Comparison of ENCODE assay signal across 34 cellular contexts in genomic region chr6:13184089-13184468, GRCh38.
"Had no signal": no experiment of that assay in that cellular context is flagged by ENCODE, and none has a peak within 500 bp of the region (broad histone marks: within the 10 kb centered on the region; RNA-seq: fewer than 3 reads in every experiment).

No MANE protein-coding gene starts in this region.

- H3K4me3 ChIP-seq: adrenal gland, body of pancreas, cardiac muscle cell had no signal

- H3K27ac Mint-ChIP-seq: activated B cell treated with CpG ODN at 0.5 μM for 24 hours; activated CD4-positive, alpha-beta memory T cell treated with anti-CD3 and anti-CD28 coated beads for 36 hours; activated CD4-positive, alpha-beta T cell treated with anti-CD3 and anti-CD28 coated beads, Interleukin-2, amount 10 ng/mL, durations not matched to agents 24 days and 14 days; activated CD8-positive, alpha-beta T cell treated with anti-CD3 and anti-CD28 coated beads for 36 hours; activated naive CD4-positive, alpha-beta T cell treated with anti-CD3 and anti-CD28 coated beads for 36 hours; activated T-cell treated with anti-CD3 and anti-CD28 coated beads, Interleukin-2, amount 50 U/mL, for 72 hours; activated T-helper 1 cell treated with anti-CD3 and anti-CD28 coated beads, Interleukin-12 subunit alpha, Interleukin-12 subunit beta, Interleukin-2, Interleukin-4 antibody, amounts not matched to agents 30 ng/mL and 10 ng/mL and 1 ng/mL, durations not matched to agents 14 hours and 24 hours and 36 hours; activated T-helper 17 cell treated with anti-CD3 and anti-CD28 coated beads, Interleukin-2, amount 50 U/mL, for 72 hours; T-cell; T-helper 2 cell treated with Interferon-gamma antibody and Interleukin-4, amounts not matched to agents 5 μg/mL and 100 μg/mL, for 36 hours had no signal

- DNase-seq: activated B cell treated with CpG ODN at 0.5 μM for 24 hours; activated CD4-positive, alpha-beta memory T cell treated with anti-CD3 and anti-CD28 coated beads for 36 hours; activated CD4-positive, alpha-beta T cell treated with anti-CD3 and anti-CD28 coated beads for 4 hours; activated CD4-positive, alpha-beta T cell treated with anti-CD3 and anti-CD28 coated beads, Interleukin-2, amount 10 ng/mL, durations not matched to agents 24 days and 14 days; activated CD4-positive, alpha-beta T cell treated with anti-CD3 and anti-CD28 coated beads, Interleukin-2, amount 50 U/mL, for 1 hour; activated CD4-positive, alpha-beta T cell treated with anti-CD3 and anti-CD28 coated beads, Interleukin-2, amount 50 U/mL, for 4 hours; activated CD4-positive, CD25-positive, alpha-beta regulatory T cell treated with anti-CD3 and anti-CD28 coated beads, Interleukin-2, amount 50 U/mL, for 72 hours; activated CD8-positive, alpha-beta memory T cell treated with anti-CD3 and anti-CD28 coated beads, Interleukin-2, amount 50 U/mL, for 4 hours; activated CD8-positive, alpha-beta T cell treated with anti-CD3 and anti-CD28 coated beads for 36 hours; activated effector memory CD4-positive, alpha-beta T cell treated with anti-CD3 and anti-CD28 coated beads, Interleukin-2, amount 50 U/mL, for 16 hours; activated gamma-delta T cell treated with Interleukin-2 at 50 U/mL for 16 hours; activated naive CD4-positive, alpha-beta T cell; activated naive CD4-positive, alpha-beta T cell treated with anti-CD3 and anti-CD28 coated beads, Interleukin-2, amount 50 U/mL, for 16 hours; activated naive CD8-positive, alpha-beta T cell treated with anti-CD3 and anti-CD28 coated beads for 36 hours; activated T-cell treated with anti-CD3 and anti-CD28 coated beads for 4 hours; activated T-cell treated with anti-CD3 and anti-CD28 coated beads, Interleukin-2, amount 50 U/mL, for 1 hour; activated T-cell treated with anti-CD3 and anti-CD28 coated beads, Interleukin-2, amount 50 U/mL, for 4 hours; activated T-cell treated with anti-CD3 and anti-CD28 coated beads, Interleukin-2, amount 50 U/mL, for 72 hours; adrenal gland; amniotic stem cell; aorta; body of pancreas; cerebellar nuclear complex; T-cell; T-helper 2 cell; T-helper 9 cell had no signal

- H3K9me3 ChIP-seq: adrenal gland, body of pancreas had no signal

- H3K9me3 Mint-ChIP-seq: activated B cell treated with CpG ODN at 0.5 μM for 24 hours; activated CD4-positive, alpha-beta memory T cell treated with anti-CD3 and anti-CD28 coated beads for 36 hours; activated CD4-positive, alpha-beta T cell treated with anti-CD3 and anti-CD28 coated beads, Interleukin-2, amount 10 ng/mL, durations not matched to agents 24 days and 14 days; activated CD8-positive, alpha-beta T cell treated with anti-CD3 and anti-CD28 coated beads for 36 hours; activated naive CD4-positive, alpha-beta T cell treated with anti-CD3 and anti-CD28 coated beads for 36 hours; activated naive CD4-positive, alpha-beta T cell treated with anti-CD3 and anti-CD28 coated beads, Interleukin-2, amount 50 U/mL, for 72 hours; activated naive CD8-positive, alpha-beta T cell treated with anti-CD3 and anti-CD28 coated beads for 36 hours; activated T-cell treated with anti-CD3 and anti-CD28 coated beads, Interleukin-2, amount 50 U/mL, for 4 hours; activated T-cell treated with anti-CD3 and anti-CD28 coated beads, Interleukin-2, amount 50 U/mL, for 72 hours; activated T-helper 1 cell treated with anti-CD3 and anti-CD28 coated beads, Interleukin-12 subunit alpha, Interleukin-12 subunit beta, Interleukin-2, Interleukin-4 antibody, amounts not matched to agents 30 ng/mL and 10 ng/mL and 1 ng/mL, durations not matched to agents 14 hours and 24 hours and 36 hours; activated T-helper 17 cell treated with anti-CD3 and anti-CD28 coated beads, Interleukin-2, amount 50 U/mL, for 72 hours; central memory CD8-positive, alpha-beta T cell; T-cell; T-helper 2 cell treated with Interferon-gamma antibody and Interleukin-4, amounts not matched to agents 5 μg/mL and 100 μg/mL, for 36 hours had no signal

- H3K27me3 ChIP-seq: adrenal gland, body of pancreas had no signal

- H3K27me3 Mint-ChIP-seq: activated CD8-positive, alpha-beta T cell treated with anti-CD3 and anti-CD28 coated beads for 36 hours had no signal

- H3K27ac ChIP-seq: adrenal gland, body of pancreas, cardiac muscle cell, VCaP had no signal

- H3K4me3 Mint-ChIP-seq: activated B cell treated with CpG ODN at 0.5 μM for 24 hours; activated CD4-positive, alpha-beta memory T cell treated with anti-CD3 and anti-CD28 coated beads for 36 hours; activated CD4-positive, alpha-beta T cell treated with anti-CD3 and anti-CD28 coated beads, Interleukin-2, amount 10 ng/mL, durations not matched to agents 24 days and 14 days; activated CD8-positive, alpha-beta T cell treated with anti-CD3 and anti-CD28 coated beads for 36 hours; activated naive CD4-positive, alpha-beta T cell treated with anti-CD3 and anti-CD28 coated beads for 36 hours; activated naive CD8-positive, alpha-beta T cell treated with anti-CD3 and anti-CD28 coated beads for 36 hours; activated T-cell treated with anti-CD3 and anti-CD28 coated beads, Interleukin-2, amount 50 U/mL, for 4 hours; activated T-cell treated with anti-CD3 and anti-CD28 coated beads, Interleukin-2, amount 50 U/mL, for 72 hours; activated T-helper 1 cell treated with anti-CD3 and anti-CD28 coated beads, Interleukin-12 subunit alpha, Interleukin-12 subunit beta, Interleukin-2, Interleukin-4 antibody, amounts not matched to agents 30 ng/mL and 10 ng/mL and 1 ng/mL, durations not matched to agents 14 hours and 24 hours and 36 hours; activated T-helper 17 cell treated with anti-CD3 and anti-CD28 coated beads, Interleukin-2, amount 50 U/mL, for 72 hours; central memory CD8-positive, alpha-beta T cell; T-helper 2 cell treated with Interferon-gamma antibody and Interleukin-4, amounts not matched to agents 5 μg/mL and 100 μg/mL, for 36 hours had no signal

- H3K4me1 ChIP-seq: adrenal gland, body of pancreas had no signal

- ATAC-seq: activated CD8-positive, alpha-beta T cell treated with anti-CD3 and anti-CD28 coated beads for 36 hours; activated T-helper 17 cell treated with anti-CD3 and anti-CD28 coated beads, Interleukin-2, amount 50 U/mL, for 72 hours; body of pancreas had no signal

- H3K36me3 ChIP-seq: adrenal gland, cardiac muscle cell had no signal

- H3K36me3 Mint-ChIP-seq: activated CD4-positive, alpha-beta memory T cell treated with anti-CD3 and anti-CD28 coated beads for 36 hours; activated naive CD4-positive, alpha-beta T cell treated with anti-CD3 and anti-CD28 coated beads, Interleukin-2, amount 50 U/mL, for 72 hours; activated naive CD8-positive, alpha-beta T cell treated with anti-CD3 and anti-CD28 coated beads for 36 hours; T-cell had no signal

- H3K4me1 Mint-ChIP-seq: activated B cell treated with CpG ODN at 0.5 μM for 24 hours; activated naive CD8-positive, alpha-beta T cell treated with anti-CD3 and anti-CD28 coated beads for 36 hours; activated T-helper 17 cell treated with anti-CD3 and anti-CD28 coated beads, Interleukin-2, amount 50 U/mL, for 72 hours; central memory CD8-positive, alpha-beta T cell had no signal
